1 cellular context compared by ENCODE assay signal in the genomic region with DNA sequence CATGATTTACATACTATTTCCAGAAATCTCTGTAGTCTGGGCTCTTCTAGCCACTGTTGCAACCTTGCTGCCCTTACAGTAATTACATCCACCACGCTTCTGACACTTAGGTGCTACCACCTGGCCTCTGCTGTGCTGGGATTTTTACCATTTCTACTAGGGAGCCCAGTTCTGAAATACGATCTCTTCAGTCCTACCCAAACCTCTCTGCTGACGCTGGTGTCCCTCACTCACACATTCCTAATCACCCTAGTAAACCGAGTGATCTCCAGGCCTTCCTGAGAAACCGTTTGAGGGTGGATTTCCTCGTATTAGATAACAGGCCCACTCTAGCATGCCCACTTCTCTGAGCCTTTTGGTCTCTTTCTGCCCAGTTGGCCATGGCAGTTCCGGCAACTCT.
TF ChIP-seq lines count a peak whose summit lies in the region.

No MANE protein-coding gene starts in this region.

TF ChIP-seq in GM23338, 12 proteins besides CTCF, POLR2A, EP300 and RAD21 (continued from another document):
- TF ChIP-seq, protein P1, sequence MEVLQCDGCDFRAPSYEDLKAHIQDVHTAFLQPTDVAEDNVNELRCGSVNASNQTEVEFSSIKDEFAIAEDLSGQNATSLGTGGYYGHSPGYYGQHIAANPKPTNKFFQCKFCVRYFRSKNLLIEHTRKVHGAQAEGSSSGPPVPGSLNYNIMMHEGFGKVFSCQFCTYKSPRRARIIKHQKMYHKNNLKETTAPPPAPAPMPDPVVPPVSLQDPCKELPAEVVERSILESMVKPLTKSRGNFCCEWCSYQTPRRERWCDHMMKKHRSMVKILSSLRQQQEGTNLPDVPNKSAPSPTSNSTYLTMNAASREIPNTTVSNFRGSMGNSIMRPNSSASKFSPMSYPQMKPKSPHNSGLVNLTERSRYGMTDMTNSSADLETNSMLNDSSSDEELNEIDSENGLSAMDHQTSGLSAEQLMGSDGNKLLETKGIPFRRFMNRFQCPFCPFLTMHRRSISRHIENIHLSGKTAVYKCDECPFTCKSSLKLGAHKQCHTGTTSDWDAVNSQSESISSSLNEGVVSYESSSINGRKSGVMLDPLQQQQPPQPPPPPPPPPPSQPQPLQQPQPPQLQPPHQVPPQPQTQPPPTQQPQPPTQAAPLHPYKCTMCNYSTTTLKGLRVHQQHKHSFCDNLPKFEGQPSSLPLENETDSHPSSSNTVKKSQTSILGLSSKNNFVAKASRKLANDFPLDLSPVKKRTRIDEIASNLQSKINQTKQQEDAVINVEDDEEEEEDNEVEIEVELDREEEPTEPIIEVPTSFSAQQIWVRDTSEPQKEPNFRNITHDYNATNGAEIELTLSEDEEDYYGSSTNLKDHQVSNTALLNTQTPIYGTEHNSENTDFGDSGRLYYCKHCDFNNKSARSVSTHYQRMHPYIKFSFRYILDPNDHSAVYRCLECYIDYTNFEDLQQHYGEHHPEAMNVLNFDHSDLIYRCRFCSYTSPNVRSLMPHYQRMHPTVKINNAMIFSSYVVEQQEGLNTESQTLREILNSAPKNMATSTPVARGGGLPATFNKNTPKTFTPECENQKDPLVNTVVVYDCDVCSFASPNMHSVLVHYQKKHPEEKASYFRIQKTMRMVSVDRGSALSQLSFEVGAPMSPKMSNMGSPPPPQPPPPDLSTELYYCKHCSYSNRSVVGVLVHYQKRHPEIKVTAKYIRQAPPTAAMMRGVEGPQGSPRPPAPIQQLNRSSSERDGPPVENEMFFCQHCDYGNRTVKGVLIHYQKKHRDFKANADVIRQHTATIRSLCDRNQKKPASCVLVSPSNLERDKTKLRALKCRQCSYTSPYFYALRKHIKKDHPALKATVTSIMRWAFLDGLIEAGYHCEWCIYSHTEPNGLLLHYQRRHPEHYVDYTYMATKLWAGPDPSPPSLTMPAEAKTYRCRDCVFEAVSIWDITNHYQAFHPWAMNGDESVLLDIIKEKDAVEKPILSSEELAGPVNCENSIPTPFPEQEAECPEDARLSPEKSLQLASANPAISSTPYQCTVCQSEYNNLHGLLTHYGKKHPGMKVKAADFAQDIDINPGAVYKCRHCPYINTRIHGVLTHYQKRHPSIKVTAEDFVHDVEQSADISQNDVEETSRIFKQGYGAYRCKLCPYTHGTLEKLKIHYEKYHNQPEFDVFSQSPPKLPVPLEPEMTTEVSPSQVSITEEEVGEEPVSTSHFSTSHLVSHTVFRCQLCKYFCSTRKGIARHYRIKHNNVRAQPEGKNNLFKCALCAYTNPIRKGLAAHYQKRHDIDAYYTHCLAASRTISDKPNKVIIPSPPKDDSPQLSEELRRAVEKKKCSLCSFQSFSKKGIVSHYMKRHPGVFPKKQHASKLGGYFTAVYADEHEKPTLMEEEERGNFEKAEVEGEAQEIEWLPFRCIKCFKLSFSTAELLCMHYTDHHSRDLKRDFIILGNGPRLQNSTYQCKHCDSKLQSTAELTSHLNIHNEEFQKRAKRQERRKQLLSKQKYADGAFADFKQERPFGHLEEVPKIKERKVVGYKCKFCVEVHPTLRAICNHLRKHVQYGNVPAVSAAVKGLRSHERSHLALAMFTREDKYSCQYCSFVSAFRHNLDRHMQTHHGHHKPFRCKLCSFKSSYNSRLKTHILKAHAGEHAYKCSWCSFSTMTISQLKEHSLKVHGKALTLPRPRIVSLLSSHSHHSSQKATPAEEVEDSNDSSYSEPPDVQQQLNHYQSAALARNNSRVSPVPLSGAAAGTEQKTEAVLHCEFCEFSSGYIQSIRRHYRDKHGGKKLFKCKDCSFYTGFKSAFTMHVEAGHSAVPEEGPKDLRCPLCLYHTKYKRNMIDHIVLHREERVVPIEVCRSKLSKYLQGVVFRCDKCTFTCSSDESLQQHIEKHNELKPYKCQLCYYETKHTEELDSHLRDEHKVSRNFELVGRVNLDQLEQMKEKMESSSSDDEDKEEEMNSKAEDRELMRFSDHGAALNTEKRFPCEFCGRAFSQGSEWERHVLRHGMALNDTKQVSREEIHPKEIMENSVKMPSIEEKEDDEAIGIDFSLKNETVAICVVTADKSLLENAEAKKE (CRISPR knock-in tag; IDR thresholded peaks at IDR 0.05) = no peak
- TF ChIP-seq, protein P2, sequence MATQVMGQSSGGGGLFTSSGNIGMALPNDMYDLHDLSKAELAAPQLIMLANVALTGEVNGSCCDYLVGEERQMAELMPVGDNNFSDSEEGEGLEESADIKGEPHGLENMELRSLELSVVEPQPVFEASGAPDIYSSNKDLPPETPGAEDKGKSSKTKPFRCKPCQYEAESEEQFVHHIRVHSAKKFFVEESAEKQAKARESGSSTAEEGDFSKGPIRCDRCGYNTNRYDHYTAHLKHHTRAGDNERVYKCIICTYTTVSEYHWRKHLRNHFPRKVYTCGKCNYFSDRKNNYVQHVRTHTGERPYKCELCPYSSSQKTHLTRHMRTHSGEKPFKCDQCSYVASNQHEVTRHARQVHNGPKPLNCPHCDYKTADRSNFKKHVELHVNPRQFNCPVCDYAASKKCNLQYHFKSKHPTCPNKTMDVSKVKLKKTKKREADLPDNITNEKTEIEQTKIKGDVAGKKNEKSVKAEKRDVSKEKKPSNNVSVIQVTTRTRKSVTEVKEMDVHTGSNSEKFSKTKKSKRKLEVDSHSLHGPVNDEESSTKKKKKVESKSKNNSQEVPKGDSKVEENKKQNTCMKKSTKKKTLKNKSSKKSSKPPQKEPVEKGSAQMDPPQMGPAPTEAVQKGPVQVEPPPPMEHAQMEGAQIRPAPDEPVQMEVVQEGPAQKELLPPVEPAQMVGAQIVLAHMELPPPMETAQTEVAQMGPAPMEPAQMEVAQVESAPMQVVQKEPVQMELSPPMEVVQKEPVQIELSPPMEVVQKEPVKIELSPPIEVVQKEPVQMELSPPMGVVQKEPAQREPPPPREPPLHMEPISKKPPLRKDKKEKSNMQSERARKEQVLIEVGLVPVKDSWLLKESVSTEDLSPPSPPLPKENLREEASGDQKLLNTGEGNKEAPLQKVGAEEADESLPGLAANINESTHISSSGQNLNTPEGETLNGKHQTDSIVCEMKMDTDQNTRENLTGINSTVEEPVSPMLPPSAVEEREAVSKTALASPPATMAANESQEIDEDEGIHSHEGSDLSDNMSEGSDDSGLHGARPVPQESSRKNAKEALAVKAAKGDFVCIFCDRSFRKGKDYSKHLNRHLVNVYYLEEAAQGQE (IDR thresholded peaks at IDR 0.05; ENCODE audit: unreplicated experiment) = no peak
- TF ChIP-seq CREB1 (CRISPR knock-in tag; IDR thresholded peaks at IDR 0.05; ENCODE audit: low read depth) (no peak), ZNF331 (CRISPR knock-in tag; IDR thresholded peaks at IDR 0.05; ENCODE audit: low read depth) (no peak), EZH2phosphoT487 (IDR thresholded peaks at IDR 0.05; ENCODE audit: unreplicated experiment) (no peak), STAT1 (IDR thresholded peaks at IDR 0.05; ENCODE audit: unreplicated experiment) (no peak), JUNB (IDR thresholded peaks at IDR 0.05; ENCODE audit: unreplicated experiment) (no peak), ZNF114 (CRISPR knock-in tag; IDR thresholded peaks at IDR 0.05) (no peak), NANOG (IDR thresholded peaks at IDR 0.05; ENCODE audit: borderline replicate concordance) (no peak)
- TF ChIP-seq, protein P3, sequence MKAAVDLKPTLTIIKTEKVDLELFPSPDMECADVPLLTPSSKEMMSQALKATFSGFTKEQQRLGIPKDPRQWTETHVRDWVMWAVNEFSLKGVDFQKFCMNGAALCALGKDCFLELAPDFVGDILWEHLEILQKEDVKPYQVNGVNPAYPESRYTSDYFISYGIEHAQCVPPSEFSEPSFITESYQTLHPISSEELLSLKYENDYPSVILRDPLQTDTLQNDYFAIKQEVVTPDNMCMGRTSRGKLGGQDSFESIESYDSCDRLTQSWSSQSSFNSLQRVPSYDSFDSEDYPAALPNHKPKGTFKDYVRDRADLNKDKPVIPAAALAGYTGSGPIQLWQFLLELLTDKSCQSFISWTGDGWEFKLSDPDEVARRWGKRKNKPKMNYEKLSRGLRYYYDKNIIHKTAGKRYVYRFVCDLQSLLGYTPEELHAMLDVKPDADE (IDR thresholded peaks at IDR 0.05) = no peak
